8 cellular contexts compared by ENCODE assay signal in the genomic region with DNA sequence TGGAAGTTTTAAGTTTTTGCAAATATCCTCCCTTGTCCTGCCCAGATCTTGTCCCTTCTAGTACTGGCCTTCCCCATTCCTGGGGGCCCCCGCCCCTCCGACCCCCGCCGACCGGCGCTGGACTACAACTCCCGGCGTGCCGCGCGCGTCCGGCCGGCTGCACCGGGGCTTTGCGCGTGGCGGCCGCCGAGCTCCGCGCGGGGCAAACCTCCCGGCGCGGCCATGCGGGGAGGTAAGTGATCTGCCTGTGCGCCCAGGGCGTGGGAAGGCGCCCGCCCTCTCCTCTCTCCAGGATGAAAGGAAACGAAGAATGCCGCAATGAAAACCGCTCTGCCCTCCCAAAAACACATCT. TPM values are rescaled to one million over a fixed set of nuclear protein-coding genes. Genes with fewer than 3 reads are reported as not detected.
DNase-seq lines count a peak whose midpoint lies in the region; ATAC-seq and TF ChIP-seq lines count a peak whose summit lies in the region.

No MANE protein-coding gene starts in this region.

- H3K27me3 Mint-ChIP-seq in activated T-helper 1 cell treated with anti-CD3 and anti-CD28 coated beads, Interleukin-12 subunit alpha, Interleukin-12 subunit beta, Interleukin-2, Interleukin-4 antibody, amounts not matched to agents 30 ng/mL and 10 ng/mL and 1 ng/mL, durations not matched to agents 14 hours and 24 hours and 36 hours (ENCODE audit: insufficient read depth): peaks cover 5% of the 10 kb centered on the region
- H3K27me3 Mint-ChIP-seq in naive B cell: peaks cover 0 to 5% (median 0%) of the 10 kb centered on the region in 3 donors

- H3K4me3 ChIP-seq in OCI-LY3 (ENCODE audit: low read length): peak overlapping the region; percentile 93
- H3K4me3 ChIP-seq in fibroblast of lung (replicated peaks in 1 of 4; ENCODE audit: control extremely low read depth in 1 of 4, insufficient read depth in 1 of 4, low read depth in 3 of 4, low read length in 4 of 4): peak overlapping the region; percentile 50 to 82 (median 73)
- peak overlapping the region; percentile 98 for H3K4me3 ChIP-seq in thymus (ENCODE audit: low read length)

- H3K9ac ChIP-seq in OCI-LY3 (ENCODE audit: low read length): peak overlapping the region; percentile 86
- peak overlapping the region; percentile 66 for H3K9ac ChIP-seq in fibroblast of lung (ENCODE audit: insufficient read depth, low read length)

- DNase-seq in C1 segment of cervical spinal cord (lab: John Stamatoyannopoulos, UW) (peak in 11 of 14 donors; percentile 48 to 89 (median 83)), fibroblast of lung (ENCODE audit: low read depth in 2 of 2) (peak; percentile 34 to 56), naive B cell (peak; percentile 49)
- peak; percentile 46 for DNase-seq in activated T-helper 1 cell treated with anti-CD3 and anti-CD28 coated beads, Interleukin-12 subunit alpha, Interleukin-12 subunit beta, Interleukin-2, Interleukin-4 antibody, amounts not matched to agents 30 ng/mL and 10 ng/mL and 1 ng/mL, durations not matched to agents 14 hours and 24 hours and 36 hours (ENCODE audit: low spot score)

- no peaks in the 10 kb centered on the region for H3K36me3 Mint-ChIP-seq in activated T-helper 1 cell treated with anti-CD3 and anti-CD28 coated beads, Interleukin-12 subunit alpha, Interleukin-12 subunit beta, Interleukin-2, Interleukin-4 antibody, amounts not matched to agents 30 ng/mL and 10 ng/mL and 1 ng/mL, durations not matched to agents 14 hours and 24 hours and 36 hours (ENCODE audit: low read depth)
- peaks cover 0 to 8% of the 10 kb centered on the region in 2 donors for H3K36me3 Mint-ChIP-seq in naive B cell

- H3K36me3 ChIP-seq in OCI-LY3 (replicated peaks; ENCODE audit: low read depth, low read length) (no peaks in the 10 kb centered on the region), fibroblast of lung (ENCODE audit: control insufficient read depth, insufficient read depth, low read length) (no peaks in the 10 kb centered on the region), thymus (ENCODE audit: control insufficient read depth, insufficient read depth) (no peaks in the 10 kb centered on the region)

- H3K79me2 ChIP-seq in OCI-LY3 (ENCODE audit: low read length): no peaks in the 10 kb centered on the region
- no peaks in the 10 kb centered on the region for H3K79me2 ChIP-seq in fibroblast of lung (ENCODE audit: control insufficient read depth, insufficient read depth, low read length)

- no peaks in the 10 kb centered on the region for H3K27me3 ChIP-seq in OCI-LY3 (ENCODE audit: low read depth, low read length)
- no peaks in the 10 kb centered on the region for H3K27me3 ChIP-seq in fibroblast of lung (ENCODE audit: control insufficient read depth, insufficient read depth, low read length)
- no peaks in the 10 kb centered on the region for H3K27me3 ChIP-seq in thymus (ENCODE audit: control insufficient read depth, insufficient read depth)

- no peak for TF ChIP-seq CTCF in OCI-LY3 (IDR thresholded peaks at IDR 0.05; ENCODE audit: low read depth, low read length)
- no peak for TF ChIP-seq CTCF in fibroblast of lung (conservative IDR thresholded peaks at IDR 0.05 in 1 of 2, IDR thresholded peaks at IDR 0.05 in 1 of 2; ENCODE audit: low read depth in 1 of 2, low read length in 2 of 2)

- H3K4me1 ChIP-seq in OCI-LY3 (ENCODE audit: low read length): peaks cover 28% of the 10 kb centered on the region
- H3K4me1 ChIP-seq in fibroblast of lung (ENCODE audit: control insufficient read depth, extremely low read depth, insufficient read depth, low read length): peaks cover 14% of the 10 kb centered on the region
- H3K4me1 ChIP-seq in thymus (ENCODE audit: control insufficient read depth, insufficient read depth, low read length): peaks cover 6% of the 10 kb centered on the region

- H3K9me3 Mint-ChIP-seq in activated T-helper 1 cell treated with anti-CD3 and anti-CD28 coated beads, Interleukin-12 subunit alpha, Interleukin-12 subunit beta, Interleukin-2, Interleukin-4 antibody, amounts not matched to agents 30 ng/mL and 10 ng/mL and 1 ng/mL, durations not matched to agents 14 hours and 24 hours and 36 hours: no peaks in the 10 kb centered on the region
- peaks cover 0 to 1% (median 0%) of the 10 kb centered on the region in 7 donors for H3K9me3 Mint-ChIP-seq in naive B cell

- peak overlapping the region; percentile 68 for H3K27ac Mint-ChIP-seq in activated T-helper 1 cell treated with anti-CD3 and anti-CD28 coated beads, Interleukin-12 subunit alpha, Interleukin-12 subunit beta, Interleukin-2, Interleukin-4 antibody, amounts not matched to agents 30 ng/mL and 10 ng/mL and 1 ng/mL, durations not matched to agents 14 hours and 24 hours and 36 hours
- H3K27ac Mint-ChIP-seq in naive B cell: peak overlapping the region in 4 of 6 donors; percentile 40 to 82 (median 46)

- ATAC-seq in GM18870 (IDR thresholded peaks at IDR 0.05; ENCODE audit: unreplicated experiment): peak; percentile 41
- ATAC-seq in HG03066 (IDR thresholded peaks at IDR 0.05; ENCODE audit: low read depth, unreplicated experiment): peak; percentile 61
- ATAC-seq in naive B cell (ENCODE audit: low read depth in 2 of 2): peak; percentile 85 to 86

- H4K20me1 ChIP-seq in OCI-LY3 (ENCODE audit: insufficient read depth, low read length) (no peaks in the 10 kb centered on the region), fibroblast of lung (ENCODE audit: control insufficient read depth, extremely low read depth, insufficient read depth, low read length) (no peaks in the 10 kb centered on the region)

- peak overlapping the region; percentile 95 for H3K4me2 ChIP-seq in OCI-LY3 (ENCODE audit: low read length)
- H3K4me2 ChIP-seq in fibroblast of lung (ENCODE audit: extremely low read depth, insufficient read depth, low read length): peak overlapping the region; percentile 91

- under 1% methylated on average over 34 of the region's 34 CpGs for WGBS in thymus

- no peaks in the 10 kb centered on the region for H3K9me3 ChIP-seq in OCI-LY3 (ENCODE audit: insufficient read depth, low read length)
- no peaks in the 10 kb centered on the region for H3K9me3 ChIP-seq in fibroblast of lung (ENCODE audit: control insufficient read depth, insufficient read depth, low read depth, low read length)
- no peaks in the 10 kb centered on the region for H3K9me3 ChIP-seq in thymus (ENCODE audit: control insufficient read depth)

- H3K4me3 Mint-ChIP-seq in activated T-helper 1 cell treated with anti-CD3 and anti-CD28 coated beads, Interleukin-12 subunit alpha, Interleukin-12 subunit beta, Interleukin-2, Interleukin-4 antibody, amounts not matched to agents 30 ng/mL and 10 ng/mL and 1 ng/mL, durations not matched to agents 14 hours and 24 hours and 36 hours: peak overlapping the region; percentile 86
- H3K4me3 Mint-ChIP-seq in naive B cell: peak overlapping the region; percentile 86 to 95 (median 92)

- H3K27ac ChIP-seq in OCI-LY3 (ENCODE audit: low read length): peak overlapping the region; percentile 27; the same call in 1 of the 2 replicates
- H3K27ac ChIP-seq in fibroblast of lung (ENCODE audit: insufficient read depth, low read length): peak overlapping the region; percentile 66
- H3K27ac ChIP-seq in thymus (ENCODE audit: low read depth): peak overlapping the region; percentile 88

- intact Hi-C loops in activated T-helper 1 cell treated with anti-CD3 and anti-CD28 coated beads, Interleukin-12 subunit alpha, Interleukin-12 subunit beta, Interleukin-2, Interleukin-4 antibody, amounts not matched to agents 30 ng/mL and 10 ng/mL and 1 ng/mL, durations not matched to agents 14 hours and 24 hours and 36 hours (cut with micrococcal nuclease): loop anchor here (1.0 to 5.0 kb wide), 5 partner anchors 154 to 959 kb away; a partner anchor contains a TSS

- H2AFZ ChIP-seq in OCI-LY3 (ENCODE audit: low read depth, low read length): peak overlapping the region; percentile 94
- H2AFZ ChIP-seq in fibroblast of lung (ENCODE audit: low read length): peak overlapping the region; percentile 90

- peaks cover 39% of the 10 kb centered on the region for H3K4me1 Mint-ChIP-seq in activated T-helper 1 cell treated with anti-CD3 and anti-CD28 coated beads, Interleukin-12 subunit alpha, Interleukin-12 subunit beta, Interleukin-2, Interleukin-4 antibody, amounts not matched to agents 30 ng/mL and 10 ng/mL and 1 ng/mL, durations not matched to agents 14 hours and 24 hours and 36 hours (ENCODE audit: low read depth)
- H3K4me1 Mint-ChIP-seq in naive B cell: peaks cover 25 to 31% (median 27%) of the 10 kb centered on the region in 3 donors

RNA-seq across cellular contexts. Expression of a gene that starts 3.2 kb away (rescaled TPM):
- 0.34 and 0.60 TPM in 2 replicates for total RNA-seq in activated T-helper 1 cell treated with anti-CD3 and anti-CD28 coated beads, Interleukin-12 subunit alpha, Interleukin-12 subunit beta, Interleukin-2, Interleukin-4 antibody, amounts not matched to agents 30 ng/mL and 10 ng/mL and 1 ng/mL, durations not matched to agents 14 hours and 24 hours and 36 hours
- 1.3 and 2.5 TPM in 2 replicates for total RNA-seq in fibroblast of lung
- 0.44 and 0.68 TPM in 2 replicates for polyA plus RNA-seq in fibroblast of lung
- 0.92 and 1.1 TPM in 2 replicates for polyA plus RNA-seq in fibroblast of lung (2012)
- not detected in 2 replicates for polyA minus RNA-seq in fibroblast of lung (ENCODE audit: low replicate concordance)
- polyA plus RNA-seq in naive B cell (ENCODE audit: low read depth in 6 of 6): under 1 TPM in 3 of 6 donors, not detected in 3; 0.53 to 0.70 (median 0.55) TPM
- 2.6 TPM for polyA plus RNA-seq in thymus

Comparison
In these comparisons a context has a peak if more than half of its experiments do, and no peak if none do; other contexts are left out.
1. Peak in every context shown above with its lines: DNase-seq, ATAC-seq, H3K4me3 ChIP-seq and H3K27ac ChIP-seq.
2. H3K27ac ChIP-seq: peak in every context shown above with its lines; median percentile 88 in thymus; 66 in fibroblast of lung; 27 in OCI-LY3.